8 cellular contexts compared by ENCODE assay signal in the genomic region with DNA sequence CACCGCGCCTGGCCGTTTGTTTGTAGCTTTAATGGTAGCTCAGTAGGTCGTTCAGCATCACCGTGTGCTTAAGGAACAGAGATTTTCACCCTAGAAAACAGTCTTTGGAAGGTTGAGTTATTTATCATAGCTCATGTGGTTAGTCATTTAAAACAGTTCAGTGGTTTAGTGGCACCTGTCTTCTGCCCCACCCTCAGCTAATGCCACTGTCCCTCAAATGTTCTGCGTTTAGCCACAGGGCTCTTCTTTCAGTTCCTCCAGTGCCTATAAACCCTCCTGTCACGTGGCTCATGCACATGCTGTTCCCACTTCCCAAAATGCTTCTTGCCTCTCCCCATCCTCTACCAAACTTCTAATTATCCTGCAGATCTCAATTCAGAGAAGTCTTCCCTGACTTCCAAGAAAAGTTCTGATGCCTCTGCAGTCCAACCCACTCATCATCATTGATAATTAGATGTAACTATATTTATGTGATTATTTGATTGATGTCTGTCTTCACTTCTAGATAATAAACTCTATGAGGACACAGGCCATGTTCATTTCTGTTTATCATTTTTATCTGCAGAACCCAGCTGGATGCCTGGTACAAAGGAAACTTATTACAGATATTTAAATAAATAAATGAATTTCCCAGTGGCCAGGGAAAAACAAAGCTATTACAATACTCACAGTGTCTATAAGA. TPM values are rescaled to one million over a fixed set of nuclear protein-coding genes. Genes with fewer than 3 reads are reported as not detected.
DNase-seq lines count a peak whose midpoint lies in the region; ATAC-seq lines count a peak whose summit lies in the region.

No MANE protein-coding gene starts in this region.

- no peaks in the 10 kb centered on the region for H3K27me3 Mint-ChIP-seq in CD8-positive, alpha-beta memory T cell
- no peaks in the 10 kb centered on the region for H3K27me3 Mint-ChIP-seq in activated CD4-positive, alpha-beta memory T cell treated with anti-CD3 and anti-CD28 coated beads for 36 hours

- H3K36me3 Mint-ChIP-seq in CD8-positive, alpha-beta memory T cell, result no peaks in the 10 kb centered on the region
- H3K36me3 Mint-ChIP-seq in activated CD4-positive, alpha-beta memory T cell treated with anti-CD3 and anti-CD28 coated beads for 36 hours, result peaks cover 2% of the 10 kb centered on the region

- H3K9me3 ChIP-seq in CD8-positive, alpha-beta memory T cell (ENCODE audit: low read length), result no peaks in the 10 kb centered on the region
- H3K9me3 ChIP-seq in MG63, result no peaks in the 10 kb centered on the region

- H3K9me3 Mint-ChIP-seq in CD8-positive, alpha-beta memory T cell, result no peaks in the 10 kb centered on the region
- no peaks in the 10 kb centered on the region for H3K9me3 Mint-ChIP-seq in activated CD4-positive, alpha-beta memory T cell treated with anti-CD3 and anti-CD28 coated beads for 36 hours

- peaks cover 33% of the 10 kb centered on the region for H3K4me1 ChIP-seq in CD8-positive, alpha-beta memory T cell (ENCODE audit: insufficient read depth, low read length)

- H3K4me1 Mint-ChIP-seq in CD8-positive, alpha-beta memory T cell, result peaks cover 35 to 51% (median 50%) of the 10 kb centered on the region in 3 donors
- H3K4me1 Mint-ChIP-seq in activated CD4-positive, alpha-beta memory T cell treated with anti-CD3 and anti-CD28 coated beads for 36 hours (ENCODE audit: low read depth), result peaks cover 63% of the 10 kb centered on the region

- peak overlapping the region in 7 of 8 donors; percentile 8 to 89 (median 70) for H3K27ac Mint-ChIP-seq in CD8-positive, alpha-beta memory T cell
- peak overlapping the region; percentile 62 for H3K27ac Mint-ChIP-seq in activated CD4-positive, alpha-beta memory T cell treated with anti-CD3 and anti-CD28 coated beads for 36 hours

- CTCF ChIA-PET in CD8-positive, alpha-beta memory T cell (lab: Charles Lee), result interaction anchor here (0.7 to 13.9 kb wide), 6 partner anchors 8 to 26 kb away, joined by 3 to 172 read pairs (median 3); a partner anchor contains a TSS
- CTCF ChIA-PET in activated CD4-positive, alpha-beta memory T cell treated with anti-CD3 and anti-CD28 coated beads for 36 hours (lab: Charles Lee), result interaction anchor here (1.1 to 12.1 kb wide), 8 partner anchors 8 to 116 kb away, joined by 3 to 212 read pairs (median 6); a partner anchor contains a TSS

- H3K27ac ChIP-seq in CD8-positive, alpha-beta memory T cell (ENCODE audit: low read depth, low read length), result no peak overlapping the region

- H3K4me3 Mint-ChIP-seq in CD8-positive, alpha-beta memory T cell, result peak overlapping the region in 3 of 7 donors; percentile 1 to 25 (median 22)
- H3K4me3 Mint-ChIP-seq in activated CD4-positive, alpha-beta memory T cell treated with anti-CD3 and anti-CD28 coated beads for 36 hours, result no peak overlapping the region

- intact Hi-C loops in activated CD4-positive, alpha-beta memory T cell treated with anti-CD3 and anti-CD28 coated beads for 36 hours (cut with micrococcal nuclease), result loop anchor here (5.0 kb wide), 1 partner anchor 438 kb away; no protein-coding TSS in a partner anchor
- intact Hi-C loops in cardiac septum (cut with DNase I), result no loop called here

- H3K4me3 ChIP-seq in CD8-positive, alpha-beta memory T cell (ENCODE audit: low read length), result no peak overlapping the region
- H3K4me3 ChIP-seq in MG63, result no peak overlapping the region

- DNase-seq in CD8-positive, alpha-beta memory T cell, result no peak
- DNase-seq in activated CD4-positive, alpha-beta memory T cell treated with anti-CD3 and anti-CD28 coated beads for 36 hours, result peak; percentile 51
- DNase-seq in AG08396 (ENCODE audit: low spot score) (no peak), NCI-H2107 (lab: John Stamatoyannopoulos, UW) (no peak), MG63 (no peak), cardiac septum (ENCODE audit: low spot score) (no peak)

- POLR2A ChIA-PET in CD8-positive, alpha-beta memory T cell (lab: Charles Lee), result interaction anchor here (0.8 to 1.0 kb wide), 2 partner anchors 14 to 16 kb away, joined by 3 read pairs; no protein-coding TSS in a partner anchor
- POLR2A ChIA-PET in activated CD4-positive, alpha-beta memory T cell treated with anti-CD3 and anti-CD28 coated beads for 36 hours (lab: Charles Lee), result interaction anchor here (1.1 to 2.4 kb wide), 4 partner anchors 14 to 136 kb away, joined by 3 to 11 read pairs (median 4); a partner anchor contains a TSS

- ATAC-seq in GM19351 (IDR thresholded peaks at IDR 0.05; ENCODE audit: unreplicated experiment) (peak; percentile 70), HG03108 (IDR thresholded peaks at IDR 0.05; ENCODE audit: unreplicated experiment) (peak; percentile 79)

- no peaks in the 10 kb centered on the region for H3K36me3 ChIP-seq in CD8-positive, alpha-beta memory T cell (ENCODE audit: insufficient read depth, low read length)
- no peaks in the 10 kb centered on the region for H3K36me3 ChIP-seq in MG63

- H3K27me3 ChIP-seq in CD8-positive, alpha-beta memory T cell (ENCODE audit: insufficient read depth, low read length, poor library complexity, severe bottlenecking), result no peaks in the 10 kb centered on the region
- H3K27me3 ChIP-seq in MG63, result no peaks in the 10 kb centered on the region

RNA-seq across cellular contexts. Expression of a gene that starts 14.4 kb away (rescaled TPM):
- total RNA-seq in CD8-positive, alpha-beta memory T cell, result 10 to 100 TPM; 10.9 to 12.9 TPM
- polyA plus RNA-seq in CD8-positive, alpha-beta memory T cell, result 15.7 TPM
- total RNA-seq in activated CD4-positive, alpha-beta memory T cell treated with anti-CD3 and anti-CD28 coated beads for 36 hours, result 1 to 10 TPM; 8.2 to 8.7 TPM
- total RNA-seq in MG63 (2014; rRNA removed; shearing (Covaris generic); ENCODE audit: low replicate concordance), result 1.5 and 3.8 TPM in 2 replicates
- 7.5 TPM for total RNA-seq in cardiac septum
